Comparison of ENCODE assay signal across 2 cellular contexts in the genomic region with DNA sequence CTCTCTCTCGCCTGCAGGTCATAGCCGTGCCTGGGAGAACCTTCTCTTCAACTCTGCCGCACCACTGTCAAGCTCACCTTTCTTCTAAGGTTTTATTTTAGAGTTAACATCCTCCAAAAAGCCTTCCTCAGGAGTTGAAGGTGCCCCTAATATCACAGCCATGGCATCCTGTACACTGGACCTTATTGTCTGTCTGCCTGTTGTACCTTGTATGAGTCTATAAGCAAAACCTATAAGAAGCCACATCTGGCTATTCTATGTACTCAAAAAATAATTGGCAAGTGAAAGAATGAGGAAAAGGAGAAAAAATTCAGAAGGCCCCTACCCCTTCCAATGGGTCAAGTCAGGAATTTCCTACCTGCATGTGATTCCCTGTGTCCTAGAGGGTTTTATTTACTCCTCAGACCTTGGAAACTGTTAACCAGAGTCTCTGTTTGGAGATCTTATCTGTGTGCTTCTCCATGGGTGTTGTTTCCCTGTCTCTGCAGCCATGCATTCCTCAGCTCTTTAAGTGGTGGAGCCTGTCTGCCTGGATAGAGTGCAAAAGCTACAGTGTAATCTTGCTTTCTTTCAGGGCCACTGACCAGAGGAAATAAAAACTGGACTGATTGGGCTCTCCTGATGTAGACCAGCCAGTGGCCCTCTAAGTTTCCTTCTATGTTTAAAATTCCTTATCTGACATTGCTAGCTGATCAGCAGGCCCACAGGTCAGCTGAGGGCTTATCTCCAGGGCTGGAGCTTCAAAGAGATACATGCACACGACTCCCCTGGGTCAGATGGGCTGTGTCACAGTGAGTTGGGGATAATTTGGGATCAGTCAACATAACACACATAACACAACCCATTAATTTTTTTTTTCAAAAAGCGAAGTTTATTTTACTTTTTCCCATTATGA.
A peak's percentile ranks its signal among the peaks of the same experiment; 100 is the strongest.
TF ChIP-seq lines count a peak whose summit lies in the region.

No MANE protein-coding gene starts in this region.

TF ChIP-seq in K562, 482 proteins besides CTCF, POLR2A, EP300 and RAD21 (continued from another document and continues in another):
- TF ChIP-seq, protein P1, sequence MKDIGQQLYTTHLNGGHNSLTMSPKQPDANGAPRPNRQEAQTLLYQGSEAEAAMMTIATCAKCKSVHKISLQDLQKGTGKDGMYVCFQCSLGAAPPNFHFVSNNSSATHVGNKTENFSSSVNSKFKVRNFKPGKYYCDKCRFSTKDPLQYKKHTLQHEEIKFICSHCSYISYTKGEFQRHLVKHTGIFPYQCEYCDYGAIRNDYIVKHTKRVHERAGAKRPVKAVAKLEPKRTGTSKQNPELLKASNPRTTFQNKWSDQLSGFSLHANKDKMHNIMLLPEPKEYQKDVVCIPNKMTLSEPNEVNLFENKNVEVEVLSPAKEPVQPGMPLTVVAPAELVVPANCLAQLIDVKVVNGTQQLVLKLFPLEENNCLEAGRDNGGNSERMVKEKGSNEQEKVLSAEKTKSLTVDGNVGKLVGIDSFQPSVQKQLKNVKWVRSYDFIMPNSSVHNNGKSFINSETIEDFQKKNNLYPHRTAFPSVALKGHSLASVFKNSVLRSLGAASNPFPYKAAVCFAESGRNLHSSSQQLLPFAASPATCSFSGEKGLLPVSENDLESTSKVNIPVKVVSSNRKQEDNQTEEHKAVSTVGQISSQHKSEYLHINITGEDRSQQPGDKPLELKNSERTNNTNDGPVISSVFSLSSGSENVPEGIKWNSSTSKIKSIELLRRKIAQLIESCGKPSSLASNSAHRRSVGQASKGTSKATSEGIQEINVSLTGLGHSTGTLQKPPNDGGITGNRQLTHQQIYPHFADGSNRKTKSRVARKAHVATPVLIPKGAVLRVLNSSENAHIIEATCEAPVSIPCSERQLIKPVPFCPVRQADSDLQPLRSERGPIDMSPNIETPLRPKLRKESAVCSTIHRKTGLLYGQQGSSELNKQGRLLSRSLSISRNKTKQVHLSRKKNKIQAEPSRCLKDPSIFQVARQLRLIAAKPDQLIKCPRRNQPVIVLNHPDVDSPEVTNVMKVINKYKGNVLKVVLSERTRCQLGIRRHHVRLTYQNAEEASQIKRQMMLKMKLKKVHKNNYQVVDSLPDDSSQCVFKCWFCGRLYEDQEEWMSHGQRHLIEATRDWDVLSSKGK (CRISPR knock-in tag; IDR thresholded peaks at IDR 0.05): no peak
- TF ChIP-seq BMI1 (IDR thresholded peaks at IDR 0.05; ENCODE audit: low read length) (no peak), ZNF644 (tag; IDR thresholded peaks at IDR 0.05; ENCODE audit: low read depth) (peak; percentile 48; the same call in 1 of the 2 replicates), MAFK (IDR thresholded peaks at IDR 0.05; ENCODE audit: low read length) (peak; percentile 82), ZNF77 (CRISPR knock-in tag; IDR thresholded peaks at IDR 0.05) (no peak), TCF7 (IDR thresholded peaks at IDR 0.05; ENCODE audit: borderline replicate concordance) (peak; percentile 99), IRF9 (tag; IDR thresholded peaks at IDR 0.05) (no peak), ZNF764 (CRISPR knock-in tag; IDR thresholded peaks at IDR 0.05; ENCODE audit: low read depth) (no peak), MAZ (CRISPR knock-in tag; conservative IDR thresholded peaks at IDR 0.05 in 1 of 2, IDR thresholded peaks at IDR 0.05 in 1 of 2) (peak; percentile 43 to 68; a peak in 3 of 4 replicates), SRSF3 (IDR thresholded peaks at IDR 0.05; ENCODE audit: insufficient read depth, low read length) (no peak), ZNF239 (CRISPR knock-in tag; IDR thresholded peaks at IDR 0.05) (0 out of 2 replicates have a peak, but pooled peaks have one; percentile 18), JUNB (CRISPR knock-in tag; conservative IDR thresholded peaks at IDR 0.05) (no peak), YY1 (IDR thresholded peaks at IDR 0.05; ENCODE audit: borderline replicate concordance in 1 of 3, control insufficient read depth in 1 of 3, extremely low read depth in 1 of 3, insufficient read depth in 3 of 3, insufficient read length in 1 of 3, insufficient replicate concordance in 2 of 3, low read depth in 1 of 3, low read length in 2 of 3) (peak in 1 of 3 experiments; percentile 9), NELFE (IDR thresholded peaks at IDR 0.05; ENCODE audit: insufficient read depth, insufficient read length) (no peak), PRPF4 (IDR thresholded peaks at IDR 0.05; ENCODE audit: insufficient read depth, low read depth, low read length, poor library complexity, severe bottlenecking) (no peak), RFX1 (IDR thresholded peaks at IDR 0.05) (peak; percentile 27; the same call in 1 of the 2 replicates), EZH2 (IDR thresholded peaks at IDR 0.05; ENCODE audit: borderline replicate concordance, low read depth, low read length) (no peak), KLF16 (IDR thresholded peaks at IDR 0.05) (peak; percentile 90), PML (IDR thresholded peaks at IDR 0.05; ENCODE audit: low read length) (peak; percentile 80), USF2 (CRISPR knock-in tag; IDR thresholded peaks at IDR 0.05) (peak; percentile 90), ZNF311 (CRISPR knock-in tag; IDR thresholded peaks at IDR 0.05) (no peak), ZNF583 (CRISPR knock-in tag; IDR thresholded peaks at IDR 0.05) (no peak), USF1 (CRISPR knock-in tag; IDR thresholded peaks at IDR 0.05) (peak; percentile 97), MAFF (IDR thresholded peaks at IDR 0.05; ENCODE audit: low read length) (peak; percentile 92)
- TF ChIP-seq, protein P2, sequence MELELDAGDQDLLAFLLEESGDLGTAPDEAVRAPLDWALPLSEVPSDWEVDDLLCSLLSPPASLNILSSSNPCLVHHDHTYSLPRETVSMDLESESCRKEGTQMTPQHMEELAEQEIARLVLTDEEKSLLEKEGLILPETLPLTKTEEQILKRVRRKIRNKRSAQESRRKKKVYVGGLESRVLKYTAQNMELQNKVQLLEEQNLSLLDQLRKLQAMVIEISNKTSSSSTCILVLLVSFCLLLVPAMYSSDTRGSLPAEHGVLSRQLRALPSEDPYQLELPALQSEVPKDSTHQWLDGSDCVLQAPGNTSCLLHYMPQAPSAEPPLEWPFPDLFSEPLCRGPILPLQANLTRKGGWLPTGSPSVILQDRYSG (tag; conservative IDR thresholded peaks at IDR 0.05; ENCODE audit: low read depth): no peak

TF ChIP-seq in HepG2, 621 proteins besides CTCF, POLR2A, EP300 and RAD21 (continued from another document and continues in another):
- TF ChIP-seq ZNF264 (CRISPR knock-in tag; IDR thresholded peaks at IDR 0.05) (peak; percentile 76; the same call in 1 of the 2 replicates), LCORL (IDR thresholded peaks at IDR 0.05) (no peak), LCORL (CRISPR knock-in tag; IDR thresholded peaks at IDR 0.05) (peak; percentile 72), ZNF609 (CRISPR knock-in tag; IDR thresholded peaks at IDR 0.05; ENCODE audit: borderline replicate concordance) (peak; percentile 94), HOXA3 (CRISPR knock-in tag; IDR thresholded peaks at IDR 0.05) (peak; percentile 75), ZNF503 (CRISPR knock-in tag; IDR thresholded peaks at IDR 0.05) (peak; percentile 71), FOSL2 (CRISPR knock-in tag; IDR thresholded peaks at IDR 0.05) (peak; percentile 64), TBX3 (IDR thresholded peaks at IDR 0.05; ENCODE audit: borderline replicate concordance) (peak; percentile 68; the same call in 1 of the 2 replicates), RXRB (CRISPR knock-in tag; IDR thresholded peaks at IDR 0.05; ENCODE audit: borderline replicate concordance) (peak; percentile 77), ATM (IDR thresholded peaks at IDR 0.05; ENCODE audit: borderline replicate concordance) (no peak)
- TF ChIP-seq, protein P3, sequence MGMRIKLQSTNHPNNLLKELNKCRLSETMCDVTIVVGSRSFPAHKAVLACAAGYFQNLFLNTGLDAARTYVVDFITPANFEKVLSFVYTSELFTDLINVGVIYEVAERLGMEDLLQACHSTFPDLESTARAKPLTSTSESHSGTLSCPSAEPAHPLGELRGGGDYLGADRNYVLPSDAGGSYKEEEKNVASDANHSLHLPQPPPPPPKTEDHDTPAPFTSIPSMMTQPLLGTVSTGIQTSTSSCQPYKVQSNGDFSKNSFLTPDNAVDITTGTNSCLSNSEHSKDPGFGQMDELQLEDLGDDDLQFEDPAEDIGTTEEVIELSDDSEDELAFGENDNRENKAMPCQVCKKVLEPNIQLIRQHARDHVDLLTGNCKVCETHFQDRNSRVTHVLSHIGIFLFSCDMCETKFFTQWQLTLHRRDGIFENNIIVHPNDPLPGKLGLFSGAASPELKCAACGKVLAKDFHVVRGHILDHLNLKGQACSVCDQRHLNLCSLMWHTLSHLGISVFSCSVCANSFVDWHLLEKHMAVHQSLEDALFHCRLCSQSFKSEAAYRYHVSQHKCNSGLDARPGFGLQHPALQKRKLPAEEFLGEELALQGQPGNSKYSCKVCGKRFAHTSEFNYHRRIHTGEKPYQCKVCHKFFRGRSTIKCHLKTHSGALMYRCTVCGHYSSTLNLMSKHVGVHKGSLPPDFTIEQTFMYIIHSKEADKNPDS (CRISPR knock-in tag; IDR thresholded peaks at IDR 0.05): no peak
- TF ChIP-seq, protein P4, sequence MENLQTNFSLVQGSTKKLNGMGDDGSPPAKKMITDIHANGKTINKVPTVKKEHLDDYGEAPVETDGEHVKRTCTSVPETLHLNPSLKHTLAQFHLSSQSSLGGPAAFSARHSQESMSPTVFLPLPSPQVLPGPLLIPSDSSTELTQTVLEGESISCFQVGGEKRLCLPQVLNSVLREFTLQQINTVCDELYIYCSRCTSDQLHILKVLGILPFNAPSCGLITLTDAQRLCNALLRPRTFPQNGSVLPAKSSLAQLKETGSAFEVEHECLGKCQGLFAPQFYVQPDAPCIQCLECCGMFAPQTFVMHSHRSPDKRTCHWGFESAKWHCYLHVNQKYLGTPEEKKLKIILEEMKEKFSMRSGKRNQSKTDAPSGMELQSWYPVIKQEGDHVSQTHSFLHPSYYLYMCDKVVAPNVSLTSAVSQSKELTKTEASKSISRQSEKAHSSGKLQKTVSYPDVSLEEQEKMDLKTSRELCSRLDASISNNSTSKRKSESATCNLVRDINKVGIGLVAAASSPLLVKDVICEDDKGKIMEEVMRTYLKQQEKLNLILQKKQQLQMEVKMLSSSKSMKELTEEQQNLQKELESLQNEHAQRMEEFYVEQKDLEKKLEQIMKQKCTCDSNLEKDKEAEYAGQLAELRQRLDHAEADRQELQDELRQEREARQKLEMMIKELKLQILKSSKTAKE (CRISPR knock-in tag; IDR thresholded peaks at IDR 0.05; ENCODE audit: borderline replicate concordance): peak; percentile 72
